In the genomic region with DNA sequence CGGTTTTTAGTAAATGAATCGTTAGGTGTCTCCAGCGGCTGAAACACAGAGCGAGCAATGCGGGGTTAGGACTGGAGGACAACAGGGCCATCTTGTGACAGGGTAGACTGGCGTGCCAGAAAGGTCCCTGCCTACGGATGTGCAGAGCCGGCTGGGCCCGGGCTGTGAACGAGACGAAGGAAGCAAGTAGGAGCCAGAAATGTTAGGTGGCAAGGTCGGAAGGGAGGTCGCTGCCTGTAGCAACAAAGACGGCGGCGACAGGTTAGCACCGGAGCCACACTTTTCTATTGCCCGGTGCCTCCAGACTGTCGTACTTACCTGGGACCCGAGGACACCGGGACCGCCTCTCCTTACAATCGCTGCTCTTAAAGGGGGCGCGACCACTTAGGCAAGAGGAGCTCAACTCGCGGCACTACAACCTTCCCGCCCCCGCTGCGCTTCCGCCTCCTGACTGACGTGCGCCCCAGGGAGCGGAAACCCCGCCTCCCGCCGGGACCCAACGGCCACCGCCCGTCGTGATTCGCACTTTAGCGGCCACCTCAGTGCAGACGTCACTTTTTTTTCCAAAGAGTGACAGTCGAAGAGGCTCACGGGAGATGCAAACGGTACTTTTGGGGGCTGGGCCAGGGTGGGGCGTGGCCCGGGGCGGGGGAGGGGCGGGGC, we compare ENCODE assay signal across 1 cellular context.
TF ChIP-seq lines count a peak whose summit lies in the region.

A gene with protein sequence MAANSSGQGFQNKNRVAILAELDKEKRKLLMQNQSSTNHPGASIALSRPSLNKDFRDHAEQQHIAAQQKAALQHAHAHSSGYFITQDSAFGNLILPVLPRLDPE (minus strand): TSS at position 449 of the 663 bp plus-strand sequence. CDS start 1,632 bp downstream, outside the sequence.

TF ChIP-seq in GM12878, 131 proteins besides CTCF, POLR2A, EP300 and RAD21 (continued from another document and continues in another):
- TF ChIP-seq, protein P1, sequence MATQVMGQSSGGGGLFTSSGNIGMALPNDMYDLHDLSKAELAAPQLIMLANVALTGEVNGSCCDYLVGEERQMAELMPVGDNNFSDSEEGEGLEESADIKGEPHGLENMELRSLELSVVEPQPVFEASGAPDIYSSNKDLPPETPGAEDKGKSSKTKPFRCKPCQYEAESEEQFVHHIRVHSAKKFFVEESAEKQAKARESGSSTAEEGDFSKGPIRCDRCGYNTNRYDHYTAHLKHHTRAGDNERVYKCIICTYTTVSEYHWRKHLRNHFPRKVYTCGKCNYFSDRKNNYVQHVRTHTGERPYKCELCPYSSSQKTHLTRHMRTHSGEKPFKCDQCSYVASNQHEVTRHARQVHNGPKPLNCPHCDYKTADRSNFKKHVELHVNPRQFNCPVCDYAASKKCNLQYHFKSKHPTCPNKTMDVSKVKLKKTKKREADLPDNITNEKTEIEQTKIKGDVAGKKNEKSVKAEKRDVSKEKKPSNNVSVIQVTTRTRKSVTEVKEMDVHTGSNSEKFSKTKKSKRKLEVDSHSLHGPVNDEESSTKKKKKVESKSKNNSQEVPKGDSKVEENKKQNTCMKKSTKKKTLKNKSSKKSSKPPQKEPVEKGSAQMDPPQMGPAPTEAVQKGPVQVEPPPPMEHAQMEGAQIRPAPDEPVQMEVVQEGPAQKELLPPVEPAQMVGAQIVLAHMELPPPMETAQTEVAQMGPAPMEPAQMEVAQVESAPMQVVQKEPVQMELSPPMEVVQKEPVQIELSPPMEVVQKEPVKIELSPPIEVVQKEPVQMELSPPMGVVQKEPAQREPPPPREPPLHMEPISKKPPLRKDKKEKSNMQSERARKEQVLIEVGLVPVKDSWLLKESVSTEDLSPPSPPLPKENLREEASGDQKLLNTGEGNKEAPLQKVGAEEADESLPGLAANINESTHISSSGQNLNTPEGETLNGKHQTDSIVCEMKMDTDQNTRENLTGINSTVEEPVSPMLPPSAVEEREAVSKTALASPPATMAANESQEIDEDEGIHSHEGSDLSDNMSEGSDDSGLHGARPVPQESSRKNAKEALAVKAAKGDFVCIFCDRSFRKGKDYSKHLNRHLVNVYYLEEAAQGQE (IDR thresholded peaks at IDR 0.05; ENCODE audit: low read depth, low read length) = no peak
- TF ChIP-seq, protein P2, sequence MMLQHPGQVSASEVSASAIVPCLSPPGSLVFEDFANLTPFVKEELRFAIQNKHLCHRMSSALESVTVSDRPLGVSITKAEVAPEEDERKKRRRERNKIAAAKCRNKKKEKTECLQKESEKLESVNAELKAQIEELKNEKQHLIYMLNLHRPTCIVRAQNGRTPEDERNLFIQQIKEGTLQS (IDR thresholded peaks at IDR 0.05; ENCODE audit: borderline replicate concordance, extremely low read depth, low read depth, low read length) = no peak
- TF ChIP-seq ZSCAN29 (IDR thresholded peaks at IDR 0.05) = no peak
- TF ChIP-seq, protein P3, sequence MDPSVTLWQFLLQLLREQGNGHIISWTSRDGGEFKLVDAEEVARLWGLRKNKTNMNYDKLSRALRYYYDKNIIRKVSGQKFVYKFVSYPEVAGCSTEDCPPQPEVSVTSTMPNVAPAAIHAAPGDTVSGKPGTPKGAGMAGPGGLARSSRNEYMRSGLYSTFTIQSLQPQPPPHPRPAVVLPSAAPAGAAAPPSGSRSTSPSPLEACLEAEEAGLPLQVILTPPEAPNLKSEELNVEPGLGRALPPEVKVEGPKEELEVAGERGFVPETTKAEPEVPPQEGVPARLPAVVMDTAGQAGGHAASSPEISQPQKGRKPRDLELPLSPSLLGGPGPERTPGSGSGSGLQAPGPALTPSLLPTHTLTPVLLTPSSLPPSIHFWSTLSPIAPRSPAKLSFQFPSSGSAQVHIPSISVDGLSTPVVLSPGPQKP (IDR thresholded peaks at IDR 0.05; ENCODE audit: low read depth, low read length) = peak; percentile 53; the same call in 1 of the 2 replicates
- peak; percentile 71 for TF ChIP-seq SP1 (IDR thresholded peaks at IDR 0.05; ENCODE audit: low read depth, low read length)
- no peak for TF ChIP-seq SREBF2 (IDR thresholded peaks at IDR 0.05; ENCODE audit: low read length)
- no peak for TF ChIP-seq IRF4 (IDR thresholded peaks at IDR 0.05; ENCODE audit: low read depth, low read length)
- TF ChIP-seq POU2F2 (IDR thresholded peaks at IDR 0.05; ENCODE audit: borderline replicate concordance, low read depth, low read length) = peak; percentile 46; the same call in 1 of the 3 replicates
- TF ChIP-seq CHD4 (IDR thresholded peaks at IDR 0.05) = no peak
- TF ChIP-seq, protein P4, sequence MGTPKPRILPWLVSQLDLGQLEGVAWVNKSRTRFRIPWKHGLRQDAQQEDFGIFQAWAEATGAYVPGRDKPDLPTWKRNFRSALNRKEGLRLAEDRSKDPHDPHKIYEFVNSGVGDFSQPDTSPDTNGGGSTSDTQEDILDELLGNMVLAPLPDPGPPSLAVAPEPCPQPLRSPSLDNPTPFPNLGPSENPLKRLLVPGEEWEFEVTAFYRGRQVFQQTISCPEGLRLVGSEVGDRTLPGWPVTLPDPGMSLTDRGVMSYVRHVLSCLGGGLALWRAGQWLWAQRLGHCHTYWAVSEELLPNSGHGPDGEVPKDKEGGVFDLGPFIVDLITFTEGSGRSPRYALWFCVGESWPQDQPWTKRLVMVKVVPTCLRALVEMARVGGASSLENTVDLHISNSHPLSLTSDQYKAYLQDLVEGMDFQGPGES (IDR thresholded peaks at IDR 0.05) = peak; percentile 15; the same call in 1 of the 2 replicates
- no peak for TF ChIP-seq MYB (IDR thresholded peaks at IDR 0.05; ENCODE audit: borderline replicate concordance, low read depth, low read length)
- no peak for TF ChIP-seq STAT3 (IDR thresholded peaks at IDR 0.05; ENCODE audit: low read depth, low read length)
- TF ChIP-seq EZH2 (IDR thresholded peaks at IDR 0.05; ENCODE audit: borderline replicate concordance, control insufficient read depth, low read depth, low read length) = no peak
- 0 out of 2 replicates have a peak, but pooled peaks have one; percentile 9 for TF ChIP-seq TCF12 (IDR thresholded peaks at IDR 0.05; ENCODE audit: low read depth, low read length)
- peak; percentile 77; the same call in 1 of the 2 replicates for TF ChIP-seq SIN3A (IDR thresholded peaks at IDR 0.05; ENCODE audit: low read depth, low read length)
- 0 out of 2 replicates have a peak, but pooled peaks have one; percentile 46 for TF ChIP-seq RFX5 (IDR thresholded peaks at IDR 0.05; ENCODE audit: low read depth, low read length)
- no peak for TF ChIP-seq RCOR1 (conservative IDR thresholded peaks at IDR 0.05; ENCODE audit: low read depth, low read length)
- no peak for TF ChIP-seq SUPT20H (IDR thresholded peaks at IDR 0.05; ENCODE audit: borderline replicate concordance, control insufficient read depth, low read depth, low read length)
- TF ChIP-seq NR2C1 (IDR thresholded peaks at IDR 0.05) = no peak
- TF ChIP-seq FOS (IDR thresholded peaks at IDR 0.05; ENCODE audit: borderline replicate concordance, extremely low read depth, insufficient read length) = no peak
- TF ChIP-seq, protein P5, sequence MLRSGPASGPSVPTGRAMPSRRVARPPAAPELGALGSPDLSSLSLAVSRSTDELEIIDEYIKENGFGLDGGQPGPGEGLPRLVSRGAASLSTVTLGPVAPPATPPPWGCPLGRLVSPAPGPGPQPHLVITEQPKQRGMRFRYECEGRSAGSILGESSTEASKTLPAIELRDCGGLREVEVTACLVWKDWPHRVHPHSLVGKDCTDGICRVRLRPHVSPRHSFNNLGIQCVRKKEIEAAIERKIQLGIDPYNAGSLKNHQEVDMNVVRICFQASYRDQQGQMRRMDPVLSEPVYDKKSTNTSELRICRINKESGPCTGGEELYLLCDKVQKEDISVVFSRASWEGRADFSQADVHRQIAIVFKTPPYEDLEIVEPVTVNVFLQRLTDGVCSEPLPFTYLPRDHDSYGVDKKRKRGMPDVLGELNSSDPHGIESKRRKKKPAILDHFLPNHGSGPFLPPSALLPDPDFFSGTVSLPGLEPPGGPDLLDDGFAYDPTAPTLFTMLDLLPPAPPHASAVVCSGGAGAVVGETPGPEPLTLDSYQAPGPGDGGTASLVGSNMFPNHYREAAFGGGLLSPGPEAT (IDR thresholded peaks at IDR 0.05; ENCODE audit: low read depth) = peak; percentile 80
- no peak; the same call in 1 of the 2 replicates for TF ChIP-seq TARDBP (IDR thresholded peaks at IDR 0.05; ENCODE audit: borderline replicate concordance)
- no peak for TF ChIP-seq HDAC6 (IDR thresholded peaks at IDR 0.05; ENCODE audit: unreplicated experiment)
- no peak for TF ChIP-seq CHD1 (IDR thresholded peaks at IDR 0.05; ENCODE audit: low read depth, low read length)
- no peak for TF ChIP-seq ETV6 (conservative IDR thresholded peaks at IDR 0.05 in 1 of 2, IDR thresholded peaks at IDR 0.05 in 1 of 2; ENCODE audit: borderline replicate concordance in 1 of 2, low read depth in 1 of 2)
- no peak for TF ChIP-seq RAD51 (IDR thresholded peaks at IDR 0.05)
- TF ChIP-seq RUNX3 (IDR thresholded peaks at IDR 0.05; ENCODE audit: low read length) = no peak
- TF ChIP-seq STAT1 (conservative IDR thresholded peaks at IDR 0.05) = no peak; the same call in 1 of the 2 replicates
- peak; percentile 20 to 95 for TF ChIP-seq EGR1 (IDR thresholded peaks at IDR 0.05; ENCODE audit: borderline replicate concordance in 1 of 2, low read depth in 2 of 2, low read length in 2 of 2)
- TF ChIP-seq TCF3 (IDR thresholded peaks at IDR 0.05; ENCODE audit: borderline replicate concordance, insufficient read depth, low read depth, low read length) = no peak
- peak; percentile 58; the same call in 1 of the 2 replicates for TF ChIP-seq ATF7 (IDR thresholded peaks at IDR 0.05; ENCODE audit: low read depth)
- TF ChIP-seq, protein P6, sequence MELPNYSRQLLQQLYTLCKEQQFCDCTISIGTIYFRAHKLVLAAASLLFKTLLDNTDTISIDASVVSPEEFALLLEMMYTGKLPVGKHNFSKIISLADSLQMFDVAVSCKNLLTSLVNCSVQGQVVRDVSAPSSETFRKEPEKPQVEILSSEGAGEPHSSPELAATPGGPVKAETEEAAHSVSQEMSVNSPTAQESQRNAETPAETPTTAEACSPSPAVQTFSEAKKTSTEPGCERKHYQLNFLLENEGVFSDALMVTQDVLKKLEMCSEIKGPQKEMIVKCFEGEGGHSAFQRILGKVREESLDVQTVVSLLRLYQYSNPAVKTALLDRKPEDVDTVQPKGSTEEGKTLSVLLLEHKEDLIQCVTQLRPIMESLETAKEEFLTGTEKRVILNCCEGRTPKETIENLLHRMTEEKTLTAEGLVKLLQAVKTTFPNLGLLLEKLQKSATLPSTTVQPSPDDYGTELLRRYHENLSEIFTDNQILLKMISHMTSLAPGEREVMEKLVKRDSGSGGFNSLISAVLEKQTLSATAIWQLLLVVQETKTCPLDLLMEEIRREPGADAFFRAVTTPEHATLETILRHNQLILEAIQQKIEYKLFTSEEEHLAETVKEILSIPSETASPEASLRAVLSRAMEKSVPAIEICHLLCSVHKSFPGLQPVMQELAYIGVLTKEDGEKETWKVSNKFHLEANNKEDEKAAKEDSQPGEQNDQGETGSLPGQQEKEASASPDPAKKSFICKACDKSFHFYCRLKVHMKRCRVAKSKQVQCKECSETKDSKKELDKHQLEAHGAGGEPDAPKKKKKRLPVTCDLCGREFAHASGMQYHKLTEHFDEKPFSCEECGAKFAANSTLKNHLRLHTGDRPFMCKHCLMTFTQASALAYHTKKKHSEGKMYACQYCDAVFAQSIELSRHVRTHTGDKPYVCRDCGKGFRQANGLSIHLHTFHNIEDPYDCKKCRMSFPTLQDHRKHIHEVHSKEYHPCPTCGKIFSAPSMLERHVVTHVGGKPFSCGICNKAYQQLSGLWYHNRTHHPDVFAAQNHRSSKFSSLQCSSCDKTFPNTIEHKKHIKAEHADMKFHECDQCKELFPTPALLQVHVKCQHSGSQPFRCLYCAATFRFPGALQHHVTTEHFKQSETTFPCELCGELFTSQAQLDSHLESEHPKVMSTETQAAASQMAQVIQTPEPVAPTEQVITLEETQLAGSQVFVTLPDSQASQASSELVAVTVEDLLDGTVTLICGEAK (IDR thresholded peaks at IDR 0.05; ENCODE audit: borderline replicate concordance) = peak; percentile 81; the same call in 1 of the 2 replicates
- TF ChIP-seq POLR2AphosphoS5 (IDR thresholded peaks at IDR 0.05; ENCODE audit: low read length) = peak; percentile 84
- TF ChIP-seq TAF1 (IDR thresholded peaks at IDR 0.05; ENCODE audit: borderline replicate concordance, low read depth, low read length) = 0 out of 2 replicates have a peak, but pooled peaks have one; percentile 35
- TF ChIP-seq, protein P7, sequence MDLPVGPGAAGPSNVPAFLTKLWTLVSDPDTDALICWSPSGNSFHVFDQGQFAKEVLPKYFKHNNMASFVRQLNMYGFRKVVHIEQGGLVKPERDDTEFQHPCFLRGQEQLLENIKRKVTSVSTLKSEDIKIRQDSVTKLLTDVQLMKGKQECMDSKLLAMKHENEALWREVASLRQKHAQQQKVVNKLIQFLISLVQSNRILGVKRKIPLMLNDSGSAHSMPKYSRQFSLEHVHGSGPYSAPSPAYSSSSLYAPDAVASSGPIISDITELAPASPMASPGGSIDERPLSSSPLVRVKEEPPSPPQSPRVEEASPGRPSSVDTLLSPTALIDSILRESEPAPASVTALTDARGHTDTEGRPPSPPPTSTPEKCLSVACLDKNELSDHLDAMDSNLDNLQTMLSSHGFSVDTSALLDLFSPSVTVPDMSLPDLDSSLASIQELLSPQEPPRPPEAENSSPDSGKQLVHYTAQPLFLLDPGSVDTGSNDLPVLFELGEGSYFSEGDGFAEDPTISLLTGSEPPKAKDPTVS (IDR thresholded peaks at IDR 0.05; ENCODE audit: low read depth, low read length) = no peak
- TF ChIP-seq SMC3 (IDR thresholded peaks at IDR 0.05; ENCODE audit: borderline replicate concordance, low read length) = peak; percentile 31; the same call in 1 of the 2 replicates
- peak; percentile 55; the same call in 1 of the 2 replicates for TF ChIP-seq POLR2AphosphoS2 (IDR thresholded peaks at IDR 0.05; ENCODE audit: low read depth, low read length)
- TF ChIP-seq, protein P8, sequence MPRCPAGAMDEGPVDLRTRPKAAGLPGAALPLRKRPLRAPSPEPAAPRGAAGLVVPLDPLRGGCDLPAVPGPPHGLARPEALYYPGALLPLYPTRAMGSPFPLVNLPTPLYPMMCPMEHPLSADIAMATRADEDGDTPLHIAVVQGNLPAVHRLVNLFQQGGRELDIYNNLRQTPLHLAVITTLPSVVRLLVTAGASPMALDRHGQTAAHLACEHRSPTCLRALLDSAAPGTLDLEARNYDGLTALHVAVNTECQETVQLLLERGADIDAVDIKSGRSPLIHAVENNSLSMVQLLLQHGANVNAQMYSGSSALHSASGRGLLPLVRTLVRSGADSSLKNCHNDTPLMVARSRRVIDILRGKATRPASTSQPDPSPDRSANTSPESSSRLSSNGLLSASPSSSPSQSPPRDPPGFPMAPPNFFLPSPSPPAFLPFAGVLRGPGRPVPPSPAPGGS (IDR thresholded peaks at IDR 0.05; ENCODE audit: borderline replicate concordance, insufficient read depth, low read depth, low read length, poor library complexity, severe bottlenecking) = no peak
- TF ChIP-seq MTA3 (IDR thresholded peaks at IDR 0.05; ENCODE audit: borderline replicate concordance, low read length) = no peak
- TF ChIP-seq BACH1 (IDR thresholded peaks at IDR 0.05; ENCODE audit: borderline replicate concordance) = no peak
- TF ChIP-seq, protein P9, sequence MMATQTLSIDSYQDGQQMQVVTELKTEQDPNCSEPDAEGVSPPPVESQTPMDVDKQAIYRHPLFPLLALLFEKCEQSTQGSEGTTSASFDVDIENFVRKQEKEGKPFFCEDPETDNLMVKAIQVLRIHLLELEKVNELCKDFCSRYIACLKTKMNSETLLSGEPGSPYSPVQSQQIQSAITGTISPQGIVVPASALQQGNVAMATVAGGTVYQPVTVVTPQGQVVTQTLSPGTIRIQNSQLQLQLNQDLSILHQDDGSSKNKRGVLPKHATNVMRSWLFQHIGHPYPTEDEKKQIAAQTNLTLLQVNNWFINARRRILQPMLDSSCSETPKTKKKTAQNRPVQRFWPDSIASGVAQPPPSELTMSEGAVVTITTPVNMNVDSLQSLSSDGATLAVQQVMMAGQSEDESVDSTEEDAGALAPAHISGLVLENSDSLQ (IDR thresholded peaks at IDR 0.05) = peak; percentile 98
- peak; percentile 83 for TF ChIP-seq CHD2 (IDR thresholded peaks at IDR 0.05; ENCODE audit: borderline replicate concordance, low read depth, low read length)
- TF ChIP-seq FOXM1 (IDR thresholded peaks at IDR 0.05; ENCODE audit: low read depth, low read length) = no peak
